ENCODE assay signal across 1 cellular context in the genomic region with DNA sequence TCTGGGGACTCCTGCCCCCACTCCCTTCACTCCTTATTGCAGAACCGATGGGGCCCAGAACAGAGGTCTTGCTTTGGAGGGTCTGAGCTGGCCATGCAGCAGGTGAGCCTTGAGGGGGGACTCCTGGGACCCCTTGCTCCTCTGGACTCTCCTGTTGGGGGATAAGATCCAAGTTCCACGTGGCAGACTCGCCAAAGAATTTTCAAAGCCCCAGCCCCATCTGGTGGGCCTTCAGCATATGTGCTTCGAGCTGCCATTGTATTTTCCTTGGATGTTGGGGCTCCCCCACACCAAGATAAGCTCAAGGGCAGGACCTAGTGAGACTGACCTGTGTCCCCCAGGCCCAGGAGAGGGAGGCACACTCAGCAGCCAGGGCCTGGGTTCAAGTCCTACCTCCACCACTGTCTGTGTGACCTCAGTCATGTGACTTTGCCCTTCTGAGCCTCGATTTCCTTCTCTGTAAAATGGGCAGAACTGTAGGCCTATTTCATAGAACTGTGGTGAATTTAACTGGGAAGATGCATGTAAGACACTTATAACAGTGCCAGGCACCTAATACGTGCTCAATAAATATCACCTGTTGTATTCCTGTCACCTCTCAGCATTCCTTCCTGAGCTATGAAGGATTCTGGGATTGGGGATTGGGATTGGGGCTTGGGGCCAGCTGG.
TF ChIP-seq lines count a peak whose summit lies in the region.

No MANE protein-coding gene starts in this region.

TF ChIP-seq in H1, 55 proteins besides CTCF, POLR2A, EP300 and RAD21:
- no peak for TF ChIP-seq CBX5 (IDR thresholded peaks at IDR 0.05; ENCODE audit: low read depth, low read length)
- TF ChIP-seq KDM1A (IDR thresholded peaks at IDR 0.05; ENCODE audit: borderline replicate concordance, low read length) = peak; percentile 82; the same call in 1 of the 2 replicates
TF ChIP-seq in H1: peak in this region for 1.
